Comparison of ENCODE assay signal across 1 cellular context in the genomic region with DNA sequence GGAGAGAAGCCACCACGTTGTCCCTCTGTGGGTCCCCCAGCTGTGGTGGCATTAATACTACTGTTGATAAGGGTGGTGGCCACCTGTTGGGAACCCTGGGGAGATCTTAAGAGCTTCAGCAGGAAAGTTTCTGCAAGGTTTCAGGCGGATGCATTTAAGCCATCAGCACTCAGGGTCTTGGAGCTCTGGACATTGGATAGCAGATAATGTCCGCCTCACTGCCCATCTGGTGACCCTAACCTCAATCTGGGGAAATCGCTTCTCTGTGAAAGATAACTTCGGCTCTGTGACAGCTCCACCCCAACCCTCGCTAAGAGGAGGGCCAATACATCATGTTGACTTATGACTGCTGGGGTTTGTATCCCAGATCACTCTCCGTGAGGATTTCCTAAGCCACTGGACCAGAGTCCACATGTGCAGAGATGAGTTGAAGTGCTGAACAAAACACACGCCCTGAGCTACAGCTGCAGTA.
TF ChIP-seq lines count a peak whose summit lies in the region.

No MANE protein-coding gene starts in this region.

TF ChIP-seq in HepG2, 621 proteins besides CTCF, POLR2A, EP300 and RAD21 (continues in another document):
- TF ChIP-seq CEBPB (IDR thresholded peaks at IDR 0.05; ENCODE audit: borderline replicate concordance, low read depth, low read length) (peak; percentile 54; the same call in 1 of the 2 replicates), XBP1 (CRISPR knock-in tag; IDR thresholded peaks at IDR 0.05) (no peak), HMG20B (CRISPR knock-in tag; conservative IDR thresholded peaks at IDR 0.05) (no peak), NONO (IDR thresholded peaks at IDR 0.05) (no peak), NONO (CRISPR knock-in tag; conservative IDR thresholded peaks at IDR 0.05) (0 out of 2 replicates have a peak, but pooled peaks have one; percentile 48), HNF4G (IDR thresholded peaks at IDR 0.05; ENCODE audit: borderline replicate concordance, low read depth, low read length) (peak; percentile 71), HNF4G (CRISPR knock-in tag; IDR thresholded peaks at IDR 0.05; ENCODE audit: borderline replicate concordance, low read depth) (no peak; the same call in 1 of the 2 replicates), ZNF136 (CRISPR knock-in tag; IDR thresholded peaks at IDR 0.05; ENCODE audit: low read depth) (no peak), SALL1 (CRISPR knock-in tag; IDR thresholded peaks at IDR 0.05) (peak; percentile 82), ZNF644 (CRISPR knock-in tag; IDR thresholded peaks at IDR 0.05; ENCODE audit: low read depth) (0 out of 2 replicates have a peak, but pooled peaks have one; percentile 60), XRCC5 (optimal IDR thresholded peaks at IDR 0.05; ENCODE audit: low read length) (peak; percentile 30), HES4 (CRISPR knock-in tag; IDR thresholded peaks at IDR 0.05; ENCODE audit: borderline replicate concordance) (no peak), FOXO1 (CRISPR knock-in tag; IDR thresholded peaks at IDR 0.05) (0 out of 2 replicates have a peak, but pooled peaks have one; percentile 49), HOXA3 (CRISPR knock-in tag; IDR thresholded peaks at IDR 0.05) (peak; percentile 60; the same call in 1 of the 2 replicates), SAP130 (CRISPR knock-in tag; IDR thresholded peaks at IDR 0.05; ENCODE audit: low read depth) (peak; percentile 58), MAZ (IDR thresholded peaks at IDR 0.05; ENCODE audit: borderline replicate concordance, low read depth, low read length) (0 out of 2 replicates have a peak, but pooled peaks have one; percentile 27), MAZ (CRISPR knock-in tag; IDR thresholded peaks at IDR 0.05; ENCODE audit: low read depth) (no peak), ZNF124 (CRISPR knock-in tag; IDR thresholded peaks at IDR 0.05) (0 out of 2 replicates have a peak, but pooled peaks have one; percentile 41), ZNF205 (CRISPR knock-in tag; IDR thresholded peaks at IDR 0.05) (peak; percentile 60; the same call in 1 of the 2 replicates), ZNF207 (IDR thresholded peaks at IDR 0.05; ENCODE audit: borderline replicate concordance) (no peak), PITX1 (CRISPR knock-in tag; IDR thresholded peaks at IDR 0.05) (peak; percentile 57; the same call in 1 of the 2 replicates), CBFB (CRISPR knock-in tag; IDR thresholded peaks at IDR 0.05) (no peak), GATAD2A (CRISPR knock-in tag; IDR thresholded peaks at IDR 0.05) (0 out of 2 replicates have a peak, but pooled peaks have one; percentile 39), TEAD3 (CRISPR knock-in tag; optimal IDR thresholded peaks at IDR 0.05; ENCODE audit: borderline replicate concordance) (peak; percentile 25), HNF4A (CRISPR knock-in tag; IDR thresholded peaks at IDR 0.05) (peak; percentile 93), TARDBP (CRISPR knock-in tag; IDR thresholded peaks at IDR 0.05) (peak; percentile 46; the same call in 1 of the 2 replicates), TBX2 (CRISPR knock-in tag; IDR thresholded peaks at IDR 0.05; ENCODE audit: borderline replicate concordance) (0 out of 2 replicates have a peak, but pooled peaks have one; percentile 23), NCOR1 (IDR thresholded peaks at IDR 0.05; ENCODE audit: borderline replicate concordance, low read length) (0 out of 2 replicates have a peak, but pooled peaks have one; percentile 20), FOXA3 (CRISPR knock-in tag; IDR thresholded peaks at IDR 0.05) (peak; percentile 76), ZNF720 (CRISPR knock-in tag; IDR thresholded peaks at IDR 0.05) (no peak), BORCS8-MEF2B (CRISPR knock-in tag; IDR thresholded peaks at IDR 0.05) (0 out of 2 replicates have a peak, but pooled peaks have one; percentile 48), ZNF331 (CRISPR knock-in tag; IDR thresholded peaks at IDR 0.05) (peak; percentile 69; the same call in 1 of the 2 replicates), MTF1 (CRISPR knock-in tag; IDR thresholded peaks at IDR 0.05) (no peak), ZSCAN29 (CRISPR knock-in tag; conservative IDR thresholded peaks at IDR 0.05) (peak; percentile 69; the same call in 1 of the 2 replicates), POGZ (CRISPR knock-in tag; IDR thresholded peaks at IDR 0.05) (peak; percentile 17; the same call in 1 of the 2 replicates), TBL1XR1 (IDR thresholded peaks at IDR 0.05; ENCODE audit: borderline replicate concordance, low read length, partially characterized antibody) (no peak), EEA1 (CRISPR knock-in tag; IDR thresholded peaks at IDR 0.05; ENCODE audit: borderline replicate concordance) (no peak), FOXA1 (IDR thresholded peaks at IDR 0.05) (no peak), FOXA1 (CRISPR knock-in tag; IDR thresholded peaks at IDR 0.05) (peak; percentile 84), BHLHE40 (IDR thresholded peaks at IDR 0.05; ENCODE audit: low read length) (peak; percentile 43; the same call in 1 of the 2 replicates), SOX13 (IDR thresholded peaks at IDR 0.05) (no peak), SOX13 (CRISPR knock-in tag; conservative IDR thresholded peaks at IDR 0.05 in 1 of 2, IDR thresholded peaks at IDR 0.05 in 1 of 2) (peak in 1 of 2 experiments; percentile 16; a peak in 1 of 4 replicates), ZNF383 (CRISPR knock-in tag; IDR thresholded peaks at IDR 0.05; ENCODE audit: borderline replicate concordance) (no peak), HDAC2 (CRISPR knock-in tag; IDR thresholded peaks at IDR 0.05) (peak; percentile 65; the same call in 1 of the 2 replicates), NFRKB (IDR thresholded peaks at IDR 0.05) (no peak), FOSL2 (CRISPR knock-in tag; IDR thresholded peaks at IDR 0.05) (peak; percentile 32; the same call in 1 of the 2 replicates), CEBPG (CRISPR knock-in tag; IDR thresholded peaks at IDR 0.05) (peak; percentile 83)
- TF ChIP-seq, protein P1, sequence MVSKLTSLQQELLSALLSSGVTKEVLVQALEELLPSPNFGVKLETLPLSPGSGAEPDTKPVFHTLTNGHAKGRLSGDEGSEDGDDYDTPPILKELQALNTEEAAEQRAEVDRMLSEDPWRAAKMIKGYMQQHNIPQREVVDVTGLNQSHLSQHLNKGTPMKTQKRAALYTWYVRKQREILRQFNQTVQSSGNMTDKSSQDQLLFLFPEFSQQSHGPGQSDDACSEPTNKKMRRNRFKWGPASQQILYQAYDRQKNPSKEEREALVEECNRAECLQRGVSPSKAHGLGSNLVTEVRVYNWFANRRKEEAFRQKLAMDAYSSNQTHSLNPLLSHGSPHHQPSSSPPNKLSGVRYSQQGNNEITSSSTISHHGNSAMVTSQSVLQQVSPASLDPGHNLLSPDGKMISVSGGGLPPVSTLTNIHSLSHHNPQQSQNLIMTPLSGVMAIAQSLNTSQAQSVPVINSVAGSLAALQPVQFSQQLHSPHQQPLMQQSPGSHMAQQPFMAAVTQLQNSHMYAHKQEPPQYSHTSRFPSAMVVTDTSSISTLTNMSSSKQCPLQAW (CRISPR knock-in tag; IDR thresholded peaks at IDR 0.05), result 0 out of 2 replicates have a peak, but pooled peaks have one; percentile 18
- TF ChIP-seq, protein P2, sequence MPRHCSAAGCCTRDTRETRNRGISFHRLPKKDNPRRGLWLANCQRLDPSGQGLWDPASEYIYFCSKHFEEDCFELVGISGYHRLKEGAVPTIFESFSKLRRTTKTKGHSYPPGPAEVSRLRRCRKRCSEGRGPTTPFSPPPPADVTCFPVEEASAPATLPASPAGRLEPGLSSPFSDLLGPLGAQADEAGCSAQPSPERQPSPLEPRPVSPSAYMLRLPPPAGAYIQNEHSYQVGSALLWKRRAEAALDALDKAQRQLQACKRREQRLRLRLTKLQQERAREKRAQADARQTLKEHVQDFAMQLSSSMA (CRISPR knock-in tag; IDR thresholded peaks at IDR 0.05), result no peak
- TF ChIP-seq, protein P3, sequence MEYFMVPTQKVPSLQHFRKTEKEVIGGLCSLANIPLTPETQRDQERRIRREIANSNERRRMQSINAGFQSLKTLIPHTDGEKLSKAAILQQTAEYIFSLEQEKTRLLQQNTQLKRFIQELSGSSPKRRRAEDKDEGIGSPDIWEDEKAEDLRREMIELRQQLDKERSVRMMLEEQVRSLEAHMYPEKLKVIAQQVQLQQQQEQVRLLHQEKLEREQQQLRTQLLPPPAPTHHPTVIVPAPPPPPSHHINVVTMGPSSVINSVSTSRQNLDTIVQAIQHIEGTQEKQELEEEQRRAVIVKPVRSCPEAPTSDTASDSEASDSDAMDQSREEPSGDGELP (IDR thresholded peaks at IDR 0.05; ENCODE audit: borderline replicate concordance, low read depth), result peak; percentile 54; the same call in 1 of the 2 replicates
- TF ChIP-seq, protein P4, sequence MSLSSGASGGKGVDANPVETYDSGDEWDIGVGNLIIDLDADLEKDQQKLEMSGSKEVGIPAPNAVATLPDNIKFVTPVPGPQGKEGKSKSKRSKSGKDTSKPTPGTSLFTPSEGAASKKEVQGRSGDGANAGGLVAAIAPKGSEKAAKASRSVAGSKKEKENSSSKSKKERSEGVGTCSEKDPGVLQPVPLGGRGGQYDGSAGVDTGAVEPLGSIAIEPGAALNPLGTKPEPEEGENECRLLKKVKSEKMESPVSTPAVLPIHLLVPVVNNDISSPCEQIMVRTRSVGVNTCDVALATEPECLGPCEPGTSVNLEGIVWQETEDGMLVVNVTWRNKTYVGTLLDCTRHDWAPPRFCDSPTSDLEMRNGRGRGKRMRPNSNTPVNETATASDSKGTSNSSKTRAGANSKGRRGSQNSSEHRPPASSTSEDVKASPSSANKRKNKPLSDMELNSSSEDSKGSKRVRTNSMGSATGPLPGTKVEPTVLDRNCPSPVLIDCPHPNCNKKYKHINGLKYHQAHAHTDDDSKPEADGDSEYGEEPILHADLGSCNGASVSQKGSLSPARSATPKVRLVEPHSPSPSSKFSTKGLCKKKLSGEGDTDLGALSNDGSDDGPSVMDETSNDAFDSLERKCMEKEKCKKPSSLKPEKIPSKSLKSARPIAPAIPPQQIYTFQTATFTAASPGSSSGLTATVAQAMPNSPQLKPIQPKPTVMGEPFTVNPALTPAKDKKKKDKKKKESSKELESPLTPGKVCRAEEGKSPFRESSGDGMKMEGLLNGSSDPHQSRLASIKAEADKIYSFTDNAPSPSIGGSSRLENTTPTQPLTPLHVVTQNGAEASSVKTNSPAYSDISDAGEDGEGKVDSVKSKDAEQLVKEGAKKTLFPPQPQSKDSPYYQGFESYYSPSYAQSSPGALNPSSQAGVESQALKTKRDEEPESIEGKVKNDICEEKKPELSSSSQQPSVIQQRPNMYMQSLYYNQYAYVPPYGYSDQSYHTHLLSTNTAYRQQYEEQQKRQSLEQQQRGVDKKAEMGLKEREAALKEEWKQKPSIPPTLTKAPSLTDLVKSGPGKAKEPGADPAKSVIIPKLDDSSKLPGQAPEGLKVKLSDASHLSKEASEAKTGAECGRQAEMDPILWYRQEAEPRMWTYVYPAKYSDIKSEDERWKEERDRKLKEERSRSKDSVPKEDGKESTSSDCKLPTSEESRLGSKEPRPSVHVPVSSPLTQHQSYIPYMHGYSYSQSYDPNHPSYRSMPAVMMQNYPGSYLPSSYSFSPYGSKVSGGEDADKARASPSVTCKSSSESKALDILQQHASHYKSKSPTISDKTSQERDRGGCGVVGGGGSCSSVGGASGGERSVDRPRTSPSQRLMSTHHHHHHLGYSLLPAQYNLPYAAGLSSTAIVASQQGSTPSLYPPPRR (CRISPR knock-in tag; IDR thresholded peaks at IDR 0.05; ENCODE audit: borderline replicate concordance), result peak; percentile 22; the same call in 1 of the 2 replicates
- TF ChIP-seq, protein P5, sequence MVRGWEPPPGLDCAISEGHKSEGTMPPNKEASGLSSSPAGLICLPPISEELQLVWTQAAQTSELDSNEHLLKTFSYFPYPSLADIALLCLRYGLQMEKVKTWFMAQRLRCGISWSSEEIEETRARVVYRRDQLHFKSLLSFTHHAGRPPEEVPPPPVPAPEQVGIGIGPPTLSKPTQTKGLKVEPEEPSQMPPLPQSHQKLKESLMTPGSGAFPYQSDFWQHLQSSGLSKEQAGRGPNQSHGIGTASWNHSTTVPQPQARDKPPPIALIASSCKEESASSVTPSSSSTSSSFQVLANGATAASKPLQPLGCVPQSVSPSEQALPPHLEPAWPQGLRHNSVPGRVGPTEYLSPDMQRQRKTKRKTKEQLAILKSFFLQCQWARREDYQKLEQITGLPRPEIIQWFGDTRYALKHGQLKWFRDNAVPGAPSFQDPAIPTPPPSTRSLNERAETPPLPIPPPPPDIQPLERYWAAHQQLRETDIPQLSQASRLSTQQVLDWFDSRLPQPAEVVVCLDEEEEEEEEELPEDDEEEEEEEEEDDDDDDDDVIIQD (CRISPR knock-in tag; IDR thresholded peaks at IDR 0.05; ENCODE audit: low read depth), result 0 out of 2 replicates have a peak, but pooled peaks have one; percentile 33
- TF ChIP-seq, protein P6, sequence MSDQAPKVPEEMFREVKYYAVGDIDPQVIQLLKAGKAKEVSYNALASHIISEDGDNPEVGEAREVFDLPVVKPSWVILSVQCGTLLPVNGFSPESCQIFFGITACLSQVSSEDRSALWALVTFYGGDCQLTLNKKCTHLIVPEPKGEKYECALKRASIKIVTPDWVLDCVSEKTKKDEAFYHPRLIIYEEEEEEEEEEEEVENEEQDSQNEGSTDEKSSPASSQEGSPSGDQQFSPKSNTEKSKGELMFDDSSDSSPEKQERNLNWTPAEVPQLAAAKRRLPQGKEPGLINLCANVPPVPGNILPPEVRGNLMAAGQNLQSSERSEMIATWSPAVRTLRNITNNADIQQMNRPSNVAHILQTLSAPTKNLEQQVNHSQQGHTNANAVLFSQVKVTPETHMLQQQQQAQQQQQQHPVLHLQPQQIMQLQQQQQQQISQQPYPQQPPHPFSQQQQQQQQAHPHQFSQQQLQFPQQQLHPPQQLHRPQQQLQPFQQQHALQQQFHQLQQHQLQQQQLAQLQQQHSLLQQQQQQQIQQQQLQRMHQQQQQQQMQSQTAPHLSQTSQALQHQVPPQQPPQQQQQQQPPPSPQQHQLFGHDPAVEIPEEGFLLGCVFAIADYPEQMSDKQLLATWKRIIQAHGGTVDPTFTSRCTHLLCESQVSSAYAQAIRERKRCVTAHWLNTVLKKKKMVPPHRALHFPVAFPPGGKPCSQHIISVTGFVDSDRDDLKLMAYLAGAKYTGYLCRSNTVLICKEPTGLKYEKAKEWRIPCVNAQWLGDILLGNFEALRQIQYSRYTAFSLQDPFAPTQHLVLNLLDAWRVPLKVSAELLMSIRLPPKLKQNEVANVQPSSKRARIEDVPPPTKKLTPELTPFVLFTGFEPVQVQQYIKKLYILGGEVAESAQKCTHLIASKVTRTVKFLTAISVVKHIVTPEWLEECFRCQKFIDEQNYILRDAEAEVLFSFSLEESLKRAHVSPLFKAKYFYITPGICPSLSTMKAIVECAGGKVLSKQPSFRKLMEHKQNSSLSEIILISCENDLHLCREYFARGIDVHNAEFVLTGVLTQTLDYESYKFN (CRISPR knock-in tag; conservative IDR thresholded peaks at IDR 0.05), result peak; percentile 48
- TF ChIP-seq, protein P7, sequence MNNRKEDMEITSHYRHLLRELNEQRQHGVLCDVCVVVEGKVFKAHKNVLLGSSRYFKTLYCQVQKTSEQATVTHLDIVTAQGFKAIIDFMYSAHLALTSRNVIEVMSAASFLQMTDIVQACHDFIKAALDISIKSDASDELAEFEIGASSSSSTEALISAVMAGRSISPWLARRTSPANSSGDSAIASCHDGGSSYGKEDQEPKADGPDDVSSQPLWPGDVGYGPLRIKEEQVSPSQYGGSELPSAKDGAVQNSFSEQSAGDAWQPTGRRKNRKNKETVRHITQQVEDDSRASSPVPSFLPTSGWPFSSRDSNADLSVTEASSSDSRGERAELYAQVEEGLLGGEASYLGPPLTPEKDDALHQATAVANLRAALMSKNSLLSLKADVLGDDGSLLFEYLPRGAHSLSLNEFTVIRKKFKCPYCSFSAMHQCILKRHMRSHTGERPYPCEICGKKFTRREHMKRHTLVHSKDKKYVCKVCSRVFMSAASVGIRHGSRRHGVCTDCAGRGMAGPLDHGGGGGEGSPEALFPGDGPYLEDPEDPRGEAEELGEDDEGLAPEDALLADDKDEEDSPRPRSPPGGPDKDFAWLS (CRISPR knock-in tag; IDR thresholded peaks at IDR 0.05; ENCODE audit: borderline replicate concordance), result 0 out of 2 replicates have a peak, but pooled peaks have one; percentile 77
